ENCODE assay signal across 26 cellular contexts in genomic region chr11:105553015-105553414, GRCh38. TPM values are rescaled to one million over a fixed set of nuclear protein-coding genes. Genes with fewer than 3 reads are reported as not detected.
A peak's percentile ranks its signal among the peaks of the same experiment; 100 is the strongest.
DNase-seq lines count a peak whose midpoint lies in the region; ATAC-seq, FAIRE-seq and TF ChIP-seq lines count a peak whose summit lies in the region.
"Had no signal": no experiment of that assay in that cellular context is flagged by ENCODE, and none has a peak within 500 bp of the region (broad histone marks: within the 10 kb centered on the region; RNA-seq: fewer than 3 reads in every experiment).

No MANE protein-coding gene starts in this region.

- POLR2A ChIA-PET in K562 (lab: Yijun Ruan, JAX): no interaction called here

- FAIRE-seq in K562 (lab: Jason Lieb, UNC): no peak

- CTCF ChIA-PET in K562 (lab: Yijun Ruan, JAX; ENCODE audit: low intra/inter-chr PET ratio): no interaction called here

- H4K20me1 ChIP-seq in K562 (replicated peaks; ENCODE audit: control insufficient read depth, insufficient read depth, low read length): no peaks in the 10 kb centered on the region

- H3K27ac Mint-ChIP-seq in type B pancreatic cell: no peak overlapping the region
- no peak overlapping the region for H3K27ac Mint-ChIP-seq in endodermal cell
- H3K27ac Mint-ChIP-seq: activated CD4-positive, alpha-beta memory T cell treated with anti-CD3 and anti-CD28 coated beads for 36 hours; immature natural killer cell had no signal

- TF ChIP-seq CTCF in K562 (IDR thresholded peaks at IDR 0.05 in 2 of 3, conservative IDR thresholded peaks at IDR 0.05 in 1 of 3; ENCODE audit: insufficient read depth in 2 of 3, low read depth in 1 of 3, low read length in 3 of 3) (no peak), type B pancreatic cell (conservative IDR thresholded peaks at IDR 0.05) (no peak), endodermal cell (conservative IDR thresholded peaks at IDR 0.05) (no peak)

- no TSS peak for BruUV-seq in K562 (replicated peaks; lab: Mats Ljungman, UMichigan)

- in situ Hi-C loops in Caki2 (cut with HindIII; ENCODE audit: low pct_unique_long_range_greater_than_20kb, low sequenced_read_pairs) (no loop called here), K562 (cut with MboI) (no loop called here)

- H3K9ac ChIP-seq in K562 (ENCODE audit: insufficient read depth in 1 of 2, low read depth in 2 of 2, low read length in 2 of 2) (no peak overlapping the region), endodermal cell (ENCODE audit: extremely low read depth, low read length, poor library complexity, severe bottlenecking) (no peak overlapping the region)

- no peak overlapping the region for H3K4me3 Mint-ChIP-seq in type B pancreatic cell
- no peak overlapping the region for H3K4me3 Mint-ChIP-seq in endodermal cell
- H3K4me3 Mint-ChIP-seq: activated CD4-positive, alpha-beta memory T cell treated with anti-CD3 and anti-CD28 coated beads for 36 hours; immature natural killer cell; neural crest cell had no signal

- no peaks in the 10 kb centered on the region for H3K79me2 ChIP-seq in K562 (ENCODE audit: control insufficient read depth, insufficient read depth, low read length)

- intact Hi-C loops in K562 (cut with micrococcal nuclease): no loop called here

- H3K9me1 ChIP-seq in K562 (ENCODE audit: control insufficient read depth, insufficient read depth, low read length): no peaks in the 10 kb centered on the region

- H3K4me1 ChIP-seq in K562 (replicated peaks in 1 of 2; ENCODE audit: control insufficient read depth in 2 of 2, insufficient read depth in 2 of 2, low read length in 2 of 2) (no peaks in the 10 kb centered on the region), endodermal cell (ENCODE audit: control insufficient read depth, insufficient read depth, low read length) (no peaks in the 10 kb centered on the region)
- H3K4me1 ChIP-seq: breast epithelium, foreskin keratinocyte had no signal

- H2AFZ ChIP-seq in K562 (ENCODE audit: low read depth, low read length): no peak overlapping the region

- H3K27me3 ChIP-seq in K562 (ENCODE audit: control insufficient read depth in 2 of 2, insufficient read depth in 2 of 2, low read length in 2 of 2): no peaks in the 10 kb centered on the region
- H3K27me3 ChIP-seq in endodermal cell (ENCODE audit: control insufficient read depth, insufficient read depth, low read length, poor library complexity, severe bottlenecking): peaks cover 1% of the 10 kb centered on the region
- H3K27me3 ChIP-seq: breast epithelium, foreskin keratinocyte had no signal

- whole genome bisulfite sequencing in K562 (ENCODE audit: insufficient coverage, low coverage, missing lambda C conversion rate): 3% methylated on average over 4 of the region's 4 CpGs
- WGBS in endodermal cell (ENCODE audit: insufficient coverage in 1 of 2, insufficient read length in 1 of 2), 2 experiments: 65 to 100% methylated on average over 1 to 4 of the region's 4 CpGs

- peak; percentile 22 for DNase-seq in Caki2 (ENCODE audit: low read depth)
- peak; percentile 15 for DNase-seq in LHCN-M2 (ENCODE audit: low read depth)
- peak in 1 of 4 experiments; percentile 8 for DNase-seq in K562 (ENCODE audit: extremely low read depth in 1 of 4, low spot score in 3 of 4)
- DNase-seq in iris pigment epithelial cell (ENCODE audit: low read depth): peak; percentile 70
- no peak for DNase-seq in activated T-cell treated with anti-CD3 and anti-CD28 coated beads, Interleukin-2, amount 50 U/mL, for 48 hours
- DNase-seq in type B pancreatic cell (ENCODE audit: extremely low spot score, unreplicated experiment): no peak
- no peak for DNase-seq in endodermal cell
- DNase-seq in NCI-H2171 (lab: John Stamatoyannopoulos, UW): no peak
- DNase-seq: ACHN; activated CD4-positive, alpha-beta memory T cell treated with anti-CD3 and anti-CD28 coated beads for 36 hours; activated CD4-positive, CD25-positive, alpha-beta regulatory T cell; activated gamma-delta T cell; cortex of kidney; DMS153; GOT3; immature natural killer cell; mucosa of descending colon; NCI-H1436 treated with DMSO at 0.1 percent for 48 hours; NCI-H524 treated with DMSO at 0.1 percent for 48 hours; posterior cingulate gyrus had no signal

- no peak for TF ChIP-seq POLR2A in K562 (conservative IDR thresholded peaks at IDR 0.05)

- H3K27ac ChIP-seq in K562 (ENCODE audit: extremely low read depth, low read depth, low read length) (no peak overlapping the region), endodermal cell (ENCODE audit: low read depth, low read length) (no peak overlapping the region)
- H3K27ac ChIP-seq: breast epithelium, foreskin keratinocyte had no signal

- ATAC-seq in K562: peak; percentile 42; the same call in 2 of the 3 replicates
- ATAC-seq: foreskin keratinocyte, mucosa of descending colon had no signal

- H3K4me3 ChIP-seq in K562: no peak overlapping the region
- H3K4me3 ChIP-seq in endodermal cell (ENCODE audit: low read length): no peak overlapping the region
- H3K4me3 ChIP-seq: breast epithelium, mucosa of descending colon had no signal

- H3K4me1 Mint-ChIP-seq in type B pancreatic cell (ENCODE audit: unreplicated experiment): no peaks in the 10 kb centered on the region
- H3K4me1 Mint-ChIP-seq in endodermal cell: peaks cover 28% of the 10 kb centered on the region
- H3K4me1 Mint-ChIP-seq: immature natural killer cell, neural crest cell had no signal

- H3K4me2 ChIP-seq in K562 (ENCODE audit: insufficient read depth, low read length): no peak overlapping the region

- TF ChIP-seq EP300 in K562 (IDR thresholded peaks at IDR 0.05; ENCODE audit: low read length): no peak

- TF ChIP-seq RAD21 in K562 (CRISPR knock-in tag; conservative IDR thresholded peaks at IDR 0.05 in 1 of 2, IDR thresholded peaks at IDR 0.05 in 1 of 2): no peak

- H3K36me3 Mint-ChIP-seq in type B pancreatic cell (no peaks in the 10 kb centered on the region), endodermal cell (ENCODE audit: low read depth) (no peaks in the 10 kb centered on the region)
- H3K36me3 Mint-ChIP-seq: activated CD4-positive, alpha-beta memory T cell treated with anti-CD3 and anti-CD28 coated beads for 36 hours; immature natural killer cell had no signal

- H3K27me3 Mint-ChIP-seq in type B pancreatic cell (no peaks in the 10 kb centered on the region), endodermal cell (ENCODE audit: insufficient read depth) (peaks cover 3% of the 10 kb centered on the region)
- H3K27me3 Mint-ChIP-seq: activated CD4-positive, alpha-beta memory T cell treated with anti-CD3 and anti-CD28 coated beads for 36 hours had no signal

- H3K9me3 ChIP-seq in K562 (replicated peaks; ENCODE audit: control insufficient read depth, insufficient read depth, low read depth, low read length): no peaks in the 10 kb centered on the region
- no peaks in the 10 kb centered on the region for H3K9me3 ChIP-seq in endodermal cell (ENCODE audit: control insufficient read depth, low read length)
- H3K9me3 ChIP-seq: breast epithelium, mucosa of descending colon had no signal

- peaks cover 12% of the 10 kb centered on the region for H3K9me3 Mint-ChIP-seq in type B pancreatic cell
- H3K9me3 Mint-ChIP-seq in endodermal cell: no peaks in the 10 kb centered on the region
- H3K9me3 Mint-ChIP-seq: activated CD4-positive, alpha-beta memory T cell treated with anti-CD3 and anti-CD28 coated beads for 36 hours had no signal

- H3K36me3 ChIP-seq in K562 (ENCODE audit: control insufficient read depth, insufficient read depth, low read length) (no peaks in the 10 kb centered on the region), endodermal cell (ENCODE audit: control insufficient read depth, insufficient read depth, low read length) (no peaks in the 10 kb centered on the region)
- H3K36me3 ChIP-seq: breast epithelium had no signal

TF ChIP-seq in K562, 482 proteins besides CTCF, POLR2A, EP300 and RAD21:
- peak; percentile 29; the same call in 1 of the 2 replicates for TF ChIP-seq RFX5 (IDR thresholded peaks at IDR 0.05; ENCODE audit: low read depth, low read length)
- no peak for TF ChIP-seq SOX6 (IDR thresholded peaks at IDR 0.05)

RNA-seq across cellular contexts. Expression of gene GRIA4, which starts 56.9 kb away (rescaled TPM):
- 17.1 and 28.8 TPM in 2 replicates for total RNA-seq in Caki2 (2014; rRNA removed; shearing (Covaris generic); ENCODE audit: low replicate concordance)
- total RNA-seq in LHCN-M2 (2014; rRNA removed) (not detected in 2 replicates), K562 (2014; rRNA removed) (not detected in 2 replicates), K562 (2014; rRNA removed; fragmentation: Illumina TruSeq; extraction: Trizol) (not detected in 2 replicates), K562 (2015; rRNA removed; fragmentation: Illumina TruSeq; extraction: Trizol) (not detected in 2 replicates), K562 (2021) (not detected in 2 replicates), type B pancreatic cell (ENCODE audit: low replicate concordance) (26.7 and 58.5 TPM in 2 replicates), endodermal cell (under 1 TPM; 0.18 to 0.37 TPM)
- polyA plus RNA-seq in LHCN-M2 (2012): not detected
- total RNA-seq in K562 (2011; cell fraction: chromatin; rRNA removed; ENCODE audit: low replicate concordance): not detected in 2 replicates
- total RNA-seq in K562 (2011; cell fraction: nucleolus; rRNA removed): not detected in 2 replicates
- not detected in 2 replicates for total RNA-seq in K562 (2011; cell fraction: nucleoplasm; rRNA removed)
- polyA plus RNA-seq in K562 (2011; rRNA removed) (not detected in 2 replicates), K562 (2014; fragmentation: Illumina TruSeq; extraction: Trizol) (not detected in 2 replicates), K562 (2014; fragmentation: Nextera tagmentation; extraction: Ambion mirVana) (not detected), K562 (2014; rRNA removed) (not detected in 2 replicates)
- not detected in 2 replicates for polyA plus RNA-seq in K562 (2011; cell fraction: cytosol; rRNA removed)
- not detected in 2 replicates for polyA plus RNA-seq in K562 (2011; cell fraction: nucleus; rRNA removed)
- polyA plus RNA-seq in K562 (2012): 0.03 TPM in 2 replicates
- polyA minus RNA-seq in K562 (2011; rRNA and poly(A)+ RNA removed): not detected in 2 replicates
- polyA minus RNA-seq in K562 (2011; cell fraction: cytosol; rRNA and poly(A)+ RNA removed): not detected in 2 replicates
- not detected in 2 replicates for polyA minus RNA-seq in K562 (2011; cell fraction: nucleus; rRNA and poly(A)+ RNA removed)
- polyA plus RNA-seq in endodermal cell (2013, experiment 1 of 2): 3.7 TPM
- polyA plus RNA-seq in endodermal cell (2013, experiment 2 of 2): 3.3 TPM
- total RNA-seq: activated CD4-positive, alpha-beta memory T cell treated with anti-CD3 and anti-CD28 coated beads for 36 hours; foreskin keratinocyte; liver; subcutaneous adipose tissue had no signal
- polyA plus RNA-seq: foreskin keratinocyte, immature natural killer cell, liver, urinary bladder had no signal

Comparison
In these comparisons a context has a peak if more than half of its experiments do, and no peak if none do; other contexts are left out.
1. DNase-seq: peak in Caki2 (single experiment), LHCN-M2 (single experiment) and iris pigment epithelial cell (single experiment); none in activated T-cell treated with anti-CD3 and anti-CD28 coated beads, Interleukin-2, amount 50 U/mL, for 48 hours (0 of 2), type B pancreatic cell (single experiment), endodermal cell (single experiment) and NCI-H2171 (single experiment).
2. RNA of gene GRIA4, which starts 56.9 kb away (total RNA-seq): 17.1 to 28.8 TPM in Caki2 and 26.7 to 58.5 TPM in type B pancreatic cell; 0.18 to 0.37 TPM in endodermal cell, not detected in LHCN-M2 and not detected in K562; every median in the first group is over 10 times any median in the second.